In the genomic region with DNA sequence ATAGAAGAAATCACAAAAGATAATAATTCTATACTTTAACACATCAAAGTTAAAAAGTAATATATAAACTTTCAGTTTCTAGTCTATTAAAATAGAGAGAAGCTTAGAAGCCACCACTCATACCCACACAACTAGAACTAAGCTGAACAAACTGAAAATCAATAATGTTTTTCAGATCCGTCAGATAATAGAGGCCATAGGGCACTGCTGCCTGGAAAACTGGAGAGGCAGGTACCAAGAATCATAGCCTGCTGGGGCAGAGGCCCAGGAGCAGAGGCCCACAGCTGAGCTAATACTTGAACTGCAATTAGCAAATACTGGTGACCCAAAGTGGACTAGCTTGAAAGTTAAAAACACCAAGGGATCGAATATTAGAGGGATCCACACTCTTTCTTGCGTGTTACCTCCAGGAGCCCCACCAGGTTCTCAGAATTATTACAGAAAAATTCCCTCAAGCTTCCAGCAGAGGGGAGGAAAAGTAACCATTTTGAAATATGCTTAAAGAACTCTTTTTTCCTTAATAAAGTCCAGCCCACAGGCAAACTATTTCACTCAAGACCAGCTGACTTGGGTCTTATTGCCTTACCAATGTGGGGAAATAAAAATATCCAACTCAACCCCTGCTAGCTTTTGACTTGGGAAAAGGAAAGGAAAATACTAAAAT, we compare ENCODE assay signal across 13 cellular contexts.
DNase-seq lines count a peak whose midpoint lies in the region; ATAC-seq, FAIRE-seq and TF ChIP-seq lines count a peak whose summit lies in the region.
"Had no signal": no experiment of that assay in that cellular context is flagged by ENCODE, and none has a peak within 500 bp of the region (broad histone marks: within the 10 kb centered on the region; RNA-seq: fewer than 3 reads in every experiment).

No MANE protein-coding gene starts in this region.

- H3K4me3 ChIP-seq in lower lobe of right lung = no peak overlapping the region
- H3K4me3 ChIP-seq: esophagus squamous epithelium had no signal

- peak; percentile 25 for DNase-seq in NCI-H774 (lab: John Stamatoyannopoulos, UW)
- peak; percentile 32 for DNase-seq in fibroblast of gingiva (ENCODE audit: low read depth)
- peak; percentile 24 for DNase-seq in progenitor cell of endocrine pancreas (ENCODE audit: low spot score, unreplicated experiment)
- DNase-seq in lower lobe of right lung = no peak
- no peak for DNase-seq in NOMO-1 (lab: John Stamatoyannopoulos, UW; ENCODE audit: unreplicated experiment in 2 of 2)
- DNase-seq in D721Med (ENCODE audit: insufficient read length, low spot score) = no peak
- DNase-seq: esophagus squamous epithelium, NCI-H1105 treated with DMSO at 0.1 percent for 48 hours, NCI-H226, RPMI8226 had no signal

- peak overlapping the region; percentile 81 for H3K27ac Mint-ChIP-seq in progenitor cell of endocrine pancreas
- H3K27ac Mint-ChIP-seq: activated naive CD4-positive, alpha-beta T cell treated with anti-CD3 and anti-CD28 coated beads, Interleukin-2, amount 50 U/mL, for 24 hours had no signal

- H3K27ac ChIP-seq in lower lobe of right lung = no peak overlapping the region
- H3K27ac ChIP-seq: esophagus squamous epithelium had no signal

- intact Hi-C loops in lower lobe of right lung (cut with DNase I) = no loop called here

- peak; percentile 67 for ATAC-seq in GM18870 (IDR thresholded peaks at IDR 0.05; ENCODE audit: unreplicated experiment)
- no peak for ATAC-seq in lower lobe of right lung
- ATAC-seq: sciatic nerve had no signal

- FAIRE-seq in D721Med (lab: Jason Lieb, UNC) = no peak

- TF ChIP-seq CTCF in progenitor cell of endocrine pancreas (IDR thresholded peaks at IDR 0.05; ENCODE audit: unreplicated experiment) (peak; percentile 35), lower lobe of right lung (IDR thresholded peaks at IDR 0.05) (no peak), D721Med (IDR thresholded peaks at IDR 0.05; ENCODE audit: insufficient read depth, missing control alignments) (no peak)

- no peaks in the 10 kb centered on the region for H3K27me3 ChIP-seq in lower lobe of right lung (ENCODE audit: low read depth)
- H3K27me3 ChIP-seq: esophagus squamous epithelium had no signal

- H3K4me3 Mint-ChIP-seq in progenitor cell of endocrine pancreas (ENCODE audit: low read depth) = no peak overlapping the region
- H3K4me3 Mint-ChIP-seq: activated naive CD4-positive, alpha-beta T cell treated with anti-CD3 and anti-CD28 coated beads, Interleukin-2, amount 50 U/mL, for 24 hours had no signal

- H3K9me3 Mint-ChIP-seq in progenitor cell of endocrine pancreas (ENCODE audit: low read depth) = peaks cover 5% of the 10 kb centered on the region

- H3K4me1 ChIP-seq in lower lobe of right lung = no peaks in the 10 kb centered on the region
- H3K4me1 ChIP-seq: esophagus squamous epithelium had no signal

- peaks cover 32% of the 10 kb centered on the region for H3K4me1 Mint-ChIP-seq in progenitor cell of endocrine pancreas (ENCODE audit: low read depth)
- H3K4me1 Mint-ChIP-seq: activated naive CD4-positive, alpha-beta T cell treated with anti-CD3 and anti-CD28 coated beads, Interleukin-2, amount 50 U/mL, for 24 hours had no signal

- no peaks in the 10 kb centered on the region for H3K36me3 ChIP-seq in lower lobe of right lung
- H3K36me3 ChIP-seq: esophagus squamous epithelium had no signal

- H3K27me3 Mint-ChIP-seq in progenitor cell of endocrine pancreas = no peaks in the 10 kb centered on the region
- H3K27me3 Mint-ChIP-seq: activated naive CD4-positive, alpha-beta T cell treated with anti-CD3 and anti-CD28 coated beads, Interleukin-2, amount 50 U/mL, for 24 hours had no signal

- H3K9me3 ChIP-seq in lower lobe of right lung = no peaks in the 10 kb centered on the region
- H3K9me3 ChIP-seq: esophagus squamous epithelium had no signal

- peaks cover 4% of the 10 kb centered on the region for H3K36me3 Mint-ChIP-seq in progenitor cell of endocrine pancreas (ENCODE audit: insufficient read depth)
- H3K36me3 Mint-ChIP-seq: activated naive CD4-positive, alpha-beta T cell treated with anti-CD3 and anti-CD28 coated beads, Interleukin-2, amount 50 U/mL, for 24 hours had no signal

Comparison
In these comparisons a context has a peak if more than half of its experiments do, and no peak if none do; other contexts are left out.
1. DNase-seq: peak in NCI-H774 (single experiment), fibroblast of gingiva (single experiment) and progenitor cell of endocrine pancreas (single experiment); none in lower lobe of right lung (single experiment), NOMO-1 (0 of 2) and D721Med (single experiment).